Comparison of ENCODE assay signal across 10 cellular contexts in the genomic region with DNA sequence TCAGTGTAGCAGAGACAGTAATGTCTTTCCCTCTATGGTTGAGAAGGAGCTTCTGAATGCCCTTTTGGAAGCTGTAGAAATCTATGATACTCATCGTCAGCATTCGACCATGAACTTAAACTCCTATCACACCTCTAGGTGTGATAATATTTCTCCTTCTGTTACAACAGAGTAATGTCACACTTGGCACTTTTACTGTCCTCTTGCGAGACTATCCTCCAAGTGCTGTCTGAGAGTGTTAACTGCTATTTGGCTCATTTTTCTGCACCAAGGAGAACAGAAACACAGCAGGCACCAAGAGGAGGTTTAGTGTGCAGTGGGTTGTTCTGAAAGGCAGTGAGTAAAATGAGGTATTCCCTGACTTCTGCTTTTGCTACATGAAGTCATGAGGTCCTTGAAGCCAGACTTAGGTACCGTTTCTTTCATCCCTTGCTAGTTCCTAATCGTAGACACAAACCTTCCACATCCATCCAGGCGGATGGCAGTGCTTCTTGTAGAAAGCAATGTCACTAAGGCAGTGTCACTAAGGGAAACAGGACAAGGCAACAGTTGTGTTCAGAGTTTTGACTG.
DNase-seq lines count a peak whose midpoint lies in the region; ATAC-seq and TF ChIP-seq lines count a peak whose summit lies in the region.
"Had no signal": no experiment of that assay in that cellular context is flagged by ENCODE, and none has a peak within 500 bp of the region (broad histone marks: within the 10 kb centered on the region; RNA-seq: fewer than 3 reads in every experiment).

No MANE protein-coding gene starts in this region.

- H3K27me3 Mint-ChIP-seq in T-helper 2 cell treated with Interferon-gamma antibody and Interleukin-4, amounts not matched to agents 5 μg/mL and 100 μg/mL, for 36 hours (ENCODE audit: low read depth): no peaks in the 10 kb centered on the region

- DNase-seq in T-helper 2 cell treated with Interferon-gamma antibody and Interleukin-4, amounts not matched to agents 5 μg/mL and 100 μg/mL, for 36 hours (ENCODE audit: low spot score): no peak
- no peak for DNase-seq in T-helper 2 cell
- DNase-seq in MV-4-11 (lab: John Stamatoyannopoulos, UW): peak; percentile 79
- no peak for DNase-seq in right atrium auricular region (ENCODE audit: low spot score)
- no peak for DNase-seq in epidermal melanocyte (ENCODE audit: insufficient read length, low spot score)
- DNase-seq in mucosa of gallbladder (ENCODE audit: low spot score): no peak
- DNase-seq in activated CD4-positive, CD25-positive, alpha-beta regulatory T cell (lab: John Stamatoyannopoulos, UW): no peak
- DNase-seq: DND-41 had no signal

- H3K4me3 Mint-ChIP-seq in T-helper 2 cell treated with Interferon-gamma antibody and Interleukin-4, amounts not matched to agents 5 μg/mL and 100 μg/mL, for 36 hours: no peak overlapping the region
- H3K4me3 Mint-ChIP-seq: GM23338 had no signal

- no peaks in the 10 kb centered on the region for H3K27me3 ChIP-seq in right atrium auricular region

- ATAC-seq in GM21381 (IDR thresholded peaks at IDR 0.05; ENCODE audit: unreplicated experiment): peak; percentile 35
- ATAC-seq: GM23338 had no signal

- H3K9me3 Mint-ChIP-seq in T-helper 2 cell treated with Interferon-gamma antibody and Interleukin-4, amounts not matched to agents 5 μg/mL and 100 μg/mL, for 36 hours: no peaks in the 10 kb centered on the region
- H3K9me3 Mint-ChIP-seq: GM23338 had no signal

- peak overlapping the region; percentile 65 for H3K27ac Mint-ChIP-seq in T-helper 2 cell treated with Interferon-gamma antibody and Interleukin-4, amounts not matched to agents 5 μg/mL and 100 μg/mL, for 36 hours
- H3K27ac Mint-ChIP-seq: GM23338 had no signal

- H3K9me3 ChIP-seq in right atrium auricular region: no peaks in the 10 kb centered on the region

- peaks cover 80% of the 10 kb centered on the region for H3K36me3 Mint-ChIP-seq in T-helper 2 cell treated with Interferon-gamma antibody and Interleukin-4, amounts not matched to agents 5 μg/mL and 100 μg/mL, for 36 hours (ENCODE audit: low read depth)

- no peaks in the 10 kb centered on the region for H3K36me3 ChIP-seq in right atrium auricular region

- H3K4me1 ChIP-seq in right atrium auricular region: peaks cover 0 to 75% of the 10 kb centered on the region in 2 donors

- H3K4me1 Mint-ChIP-seq in T-helper 2 cell treated with Interferon-gamma antibody and Interleukin-4, amounts not matched to agents 5 μg/mL and 100 μg/mL, for 36 hours (ENCODE audit: low read depth): peaks cover 58% of the 10 kb centered on the region

- peak overlapping the region; percentile 49 to 67 for H3K27ac ChIP-seq in right atrium auricular region

- no peak overlapping the region for H3K4me3 ChIP-seq in right atrium auricular region
- H3K4me3 ChIP-seq: GM23338 had no signal

- TF ChIP-seq CTCF in right atrium auricular region (IDR thresholded peaks at IDR 0.05): no peak
